1 cellular context compared by ENCODE assay signal in the genomic region with DNA sequence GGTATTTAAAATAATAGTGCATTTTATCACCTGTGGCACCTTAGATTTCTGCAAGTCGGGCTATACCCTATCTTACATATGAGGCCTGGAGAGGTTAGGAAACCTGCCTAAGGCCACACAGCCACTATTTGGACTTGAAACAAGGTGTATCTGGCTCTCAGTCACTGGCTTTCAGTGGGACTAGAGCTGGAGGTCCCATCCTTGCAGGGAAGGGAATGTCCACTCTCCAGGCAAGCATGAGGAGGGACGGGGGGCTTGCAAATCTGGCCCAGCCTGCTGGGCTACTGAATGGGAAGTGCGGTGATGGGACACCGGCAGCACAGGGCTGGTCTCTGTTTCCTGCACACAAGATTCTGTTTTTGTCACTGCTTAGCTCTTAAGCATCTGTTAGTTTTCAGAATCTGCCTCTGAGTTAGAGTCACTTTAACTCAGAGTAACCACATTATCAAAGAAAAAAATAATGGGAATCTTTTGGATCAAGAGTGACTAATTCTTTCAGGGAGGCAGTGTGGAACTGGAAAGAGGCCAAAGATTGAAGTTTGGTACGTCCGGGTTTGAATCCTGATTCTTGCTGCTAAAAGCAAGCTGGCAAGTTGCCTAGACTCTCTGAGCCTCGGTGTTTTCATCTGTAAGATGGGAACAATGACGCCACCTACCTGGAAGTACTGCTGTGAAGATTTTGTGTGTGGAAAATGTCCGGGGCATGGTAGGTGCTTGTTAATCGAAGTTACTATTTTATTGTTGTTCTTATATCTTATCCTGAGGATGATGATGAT.
TF ChIP-seq lines count a peak whose summit lies in the region.

No MANE protein-coding gene starts in this region.

TF ChIP-seq in HCT116, 20 proteins besides CTCF, POLR2A, EP300 and RAD21 (continued from another document):
- TF ChIP-seq CBX3 (IDR thresholded peaks at IDR 0.05; ENCODE audit: low read depth): no peak
- no peak for TF ChIP-seq JUND (IDR thresholded peaks at IDR 0.05)
- no peak for TF ChIP-seq ELF1 (IDR thresholded peaks at IDR 0.05; ENCODE audit: borderline replicate concordance, low read depth)
- TF ChIP-seq, protein P1, sequence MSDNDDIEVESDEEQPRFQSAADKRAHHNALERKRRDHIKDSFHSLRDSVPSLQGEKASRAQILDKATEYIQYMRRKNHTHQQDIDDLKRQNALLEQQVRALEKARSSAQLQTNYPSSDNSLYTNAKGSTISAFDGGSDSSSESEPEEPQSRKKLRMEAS (IDR thresholded peaks at IDR 0.05): no peak
- no peak for TF ChIP-seq FOSL1 (IDR thresholded peaks at IDR 0.05; ENCODE audit: low read depth)
- no peak for TF ChIP-seq YY1 (IDR thresholded peaks at IDR 0.05; ENCODE audit: extremely low read depth, insufficient replicate concordance, low read depth, low read length)
- no peak for TF ChIP-seq TCF7L2 (IDR thresholded peaks at IDR 0.05; ENCODE audit: borderline replicate concordance, extremely low read depth, insufficient read depth, insufficient read length)
- no peak for TF ChIP-seq SIN3A (IDR thresholded peaks at IDR 0.05; ENCODE audit: low read depth)
